Comparison of ENCODE assay signal across 17 cellular contexts in the genomic region with DNA sequence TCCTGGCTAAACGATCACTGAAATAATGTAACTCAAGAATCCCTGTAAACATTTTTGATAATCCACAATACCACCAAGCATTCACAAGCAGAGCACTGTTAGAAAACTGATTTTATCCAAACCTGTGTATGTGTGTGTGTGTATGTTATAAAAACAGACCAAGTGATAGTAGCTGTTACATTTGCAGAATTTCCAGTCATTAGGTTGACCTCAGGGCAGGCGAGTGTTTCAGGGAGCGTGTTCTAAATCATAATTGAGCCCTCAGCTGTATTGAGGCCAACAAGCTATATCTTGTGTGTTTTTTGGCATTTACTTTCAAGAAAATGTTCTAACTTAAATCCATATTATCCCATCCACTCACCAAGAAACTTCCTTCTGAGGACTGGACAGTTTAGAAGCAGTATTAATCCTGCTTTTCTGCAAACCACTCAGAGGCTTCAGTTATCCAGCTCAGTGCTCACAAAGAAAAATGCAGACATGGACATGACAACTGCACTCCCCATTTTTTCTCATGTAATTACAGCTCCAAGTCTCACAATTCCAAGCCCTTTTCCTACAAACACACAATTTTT. TPM values are rescaled to one million over a fixed set of nuclear protein-coding genes. Genes with fewer than 3 reads are reported as not detected.
"Had no signal": no experiment of that assay in that cellular context is flagged by ENCODE, and none has a peak within 500 bp of the region (broad histone marks: within the 10 kb centered on the region; RNA-seq: fewer than 3 reads in every experiment).

No MANE protein-coding gene starts in this region.

- H3K27me3 ChIP-seq: sigmoid colon, tibial nerve had no signal

- H3K9me3 ChIP-seq: psoas muscle, sigmoid colon, tibial nerve had no signal

- DNase-seq: activated CD4-positive, alpha-beta memory T cell treated with anti-CD3 and anti-CD28 coated beads, Interleukin-2, amount 10 ng/mL, durations not matched to agents 7 days and 5 days; activated CD4-positive, alpha-beta T cell treated with anti-CD3 and anti-CD28 coated beads for 48 hours; activated CD4-positive, CD25-positive, alpha-beta regulatory T cell; activated CD8-positive, alpha-beta memory T cell treated with anti-CD3 and anti-CD28 coated beads, Interleukin-2, amount 10 ng/mL, durations not matched to agents 7 days and 5 days; activated naive CD4-positive, alpha-beta T cell treated with anti-CD3 and anti-CD28 coated beads, Interleukin-2, amount 50 U/mL, for 16 hours; activated T-cell treated with anti-CD3 and anti-CD28 coated beads, Interleukin-2, amount 50 U/mL, for 24 hours; effector CD8-positive, alpha-beta T cell; immature natural killer cell; mammary epithelial cell; psoas muscle; sigmoid colon; stimulated activated naive B cell treated with anti-CD40 and anti-IgM and Interleukin-4, amounts not matched to agents 10 μg/mL and 1 μg/mL and 100 μg/mL, for 72 hours; substantia nigra; T-cell; T-helper 9 cell had no signal

- H3K27ac ChIP-seq: psoas muscle, tibial nerve had no signal

- H3K36me3 ChIP-seq: sigmoid colon, tibial nerve had no signal

- ATAC-seq: activated CD8-positive, alpha-beta memory T cell treated with anti-CD3 and anti-CD28 coated beads, Interleukin-2, amount 10 ng/mL, durations not matched to agents 7 days and 5 days; esophagus mucosa; psoas muscle; stimulated activated naive B cell treated with anti-CD40 and anti-IgM and Interleukin-4, amounts not matched to agents 10 μg/mL and 1 μg/mL and 100 μg/mL, for 72 hours; T-cell had no signal

- H3K4me3 ChIP-seq: psoas muscle, sigmoid colon, tibial nerve had no signal

RNA-seq across cellular contexts. Expression of a gene that starts 12.0 kb away (rescaled TPM):
- total RNA-seq: activated CD4-positive, alpha-beta memory T cell treated with anti-CD3 and anti-CD28 coated beads, Interleukin-2, amount 10 ng/mL, durations not matched to agents 7 days and 5 days; activated CD8-positive, alpha-beta memory T cell treated with anti-CD3 and anti-CD28 coated beads, Interleukin-2, amount 10 ng/mL, durations not matched to agents 7 days and 5 days had no signal
- polyA plus RNA-seq: immature natural killer cell had no signal
